8 cellular contexts compared by ENCODE assay signal in the genomic region with DNA sequence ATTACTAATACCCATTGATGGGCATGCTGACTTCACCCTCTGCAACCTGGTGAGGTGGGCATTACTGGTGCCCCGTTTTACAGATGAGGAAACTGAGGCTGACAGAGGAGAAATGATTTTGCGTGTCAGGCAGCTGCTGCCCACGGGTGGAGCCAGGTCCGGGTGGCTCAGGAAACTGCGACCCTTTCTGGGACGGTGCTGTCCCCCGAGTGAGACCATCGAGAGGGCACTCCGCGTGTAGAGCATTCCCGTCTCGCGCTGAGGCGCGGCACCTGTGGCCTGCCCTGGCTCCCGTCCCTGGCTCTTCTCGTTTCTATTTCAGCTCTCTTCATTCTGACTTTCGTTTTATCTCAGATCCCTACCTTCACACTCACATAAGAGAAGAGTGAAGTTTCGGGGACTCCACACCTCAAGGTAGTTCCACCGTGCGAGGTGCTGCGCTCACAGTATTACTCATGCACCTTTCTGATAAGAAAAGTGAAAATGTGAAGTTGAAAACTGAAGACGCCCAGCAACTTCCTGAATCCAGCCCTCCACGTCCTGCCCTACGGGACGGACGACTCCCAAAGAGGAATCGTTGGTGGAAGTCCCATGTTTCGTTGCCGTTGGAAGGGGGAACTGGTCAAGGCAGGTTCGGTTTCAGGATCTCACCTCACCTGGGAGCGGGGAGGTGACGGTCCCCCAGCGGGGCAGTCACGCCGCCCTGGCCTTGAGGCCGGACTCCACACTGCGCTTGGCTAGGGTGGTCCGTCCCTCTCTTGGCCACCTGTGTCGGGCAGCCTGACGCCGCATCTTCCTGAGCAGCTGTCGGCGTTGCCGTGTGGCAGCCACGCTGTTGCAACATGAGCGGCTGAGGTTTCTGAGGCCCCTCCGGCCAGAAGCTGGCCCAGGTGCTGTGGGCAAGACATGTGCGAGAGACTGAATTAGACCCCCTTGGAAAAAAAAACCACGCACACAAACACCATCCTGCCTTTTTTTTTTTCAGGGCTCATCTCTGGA. TPM values are rescaled to one million over a fixed set of nuclear protein-coding genes. Genes with fewer than 3 reads are reported as not detected.
DNase-seq lines count a peak whose midpoint lies in the region; ATAC-seq and FAIRE-seq lines count a peak whose summit lies in the region.

No MANE protein-coding gene starts in this region.

- peaks cover 56% of the 10 kb centered on the region for H3K4me1 Mint-ChIP-seq in activated T-helper 1 cell treated with anti-CD3 and anti-CD28 coated beads, Interleukin-12 subunit alpha, Interleukin-12 subunit beta, Interleukin-2, Interleukin-4 antibody, amounts not matched to agents 30 ng/mL and 10 ng/mL and 1 ng/mL, durations not matched to agents 14 hours and 24 hours and 36 hours (ENCODE audit: low read depth)

- DNase-seq in NCI-H748 (lab: John Stamatoyannopoulos, UW; ENCODE audit: unreplicated experiment) (peak; percentile 4), NCI-H748 treated with DMSO at 0.1 percent for 48 hours (lab: John Stamatoyannopoulos, UW) (no peak), D341Med (ENCODE audit: low spot score) (no peak), frontal cortex (ENCODE audit: low spot score in 2 of 2) (no peak), NCI-H1105 treated with DMSO at 0.1 percent for 48 hours (lab: John Stamatoyannopoulos, UW) (no peak)
- peak; percentile 20 for DNase-seq in activated T-helper 1 cell treated with anti-CD3 and anti-CD28 coated beads, Interleukin-12 subunit alpha, Interleukin-12 subunit beta, Interleukin-2, Interleukin-4 antibody, amounts not matched to agents 30 ng/mL and 10 ng/mL and 1 ng/mL, durations not matched to agents 14 hours and 24 hours and 36 hours (ENCODE audit: low spot score)
- DNase-seq in stimulated activated CD4-positive, alpha-beta T cell treated with anti-CD3 and anti-CD28 coated beads, Interleukin-4, amount 100 ng/mL, for 4 hours = peak; percentile 49 to 68

- ATAC-seq in HG03175 (IDR thresholded peaks at IDR 0.05; ENCODE audit: unreplicated experiment) = peak; percentile 81

- H3K9me3 Mint-ChIP-seq in activated T-helper 1 cell treated with anti-CD3 and anti-CD28 coated beads, Interleukin-12 subunit alpha, Interleukin-12 subunit beta, Interleukin-2, Interleukin-4 antibody, amounts not matched to agents 30 ng/mL and 10 ng/mL and 1 ng/mL, durations not matched to agents 14 hours and 24 hours and 36 hours = no peaks in the 10 kb centered on the region

- no peaks in the 10 kb centered on the region for H3K36me3 Mint-ChIP-seq in activated T-helper 1 cell treated with anti-CD3 and anti-CD28 coated beads, Interleukin-12 subunit alpha, Interleukin-12 subunit beta, Interleukin-2, Interleukin-4 antibody, amounts not matched to agents 30 ng/mL and 10 ng/mL and 1 ng/mL, durations not matched to agents 14 hours and 24 hours and 36 hours (ENCODE audit: low read depth)

- intact Hi-C loops in activated T-helper 1 cell treated with anti-CD3 and anti-CD28 coated beads, Interleukin-12 subunit alpha, Interleukin-12 subunit beta, Interleukin-2, Interleukin-4 antibody, amounts not matched to agents 30 ng/mL and 10 ng/mL and 1 ng/mL, durations not matched to agents 14 hours and 24 hours and 36 hours (cut with micrococcal nuclease) = loop anchor here (1.0 kb wide), 2 partner anchors 12 to 60 kb away; no protein-coding TSS in a partner anchor

- H3K27ac Mint-ChIP-seq in activated T-helper 1 cell treated with anti-CD3 and anti-CD28 coated beads, Interleukin-12 subunit alpha, Interleukin-12 subunit beta, Interleukin-2, Interleukin-4 antibody, amounts not matched to agents 30 ng/mL and 10 ng/mL and 1 ng/mL, durations not matched to agents 14 hours and 24 hours and 36 hours = peak overlapping the region; percentile 59

- peak overlapping the region; percentile 40 for H3K4me3 Mint-ChIP-seq in activated T-helper 1 cell treated with anti-CD3 and anti-CD28 coated beads, Interleukin-12 subunit alpha, Interleukin-12 subunit beta, Interleukin-2, Interleukin-4 antibody, amounts not matched to agents 30 ng/mL and 10 ng/mL and 1 ng/mL, durations not matched to agents 14 hours and 24 hours and 36 hours

- FAIRE-seq in frontal cortex (lab: Jason Lieb, UNC) = no peak

- peaks cover 12% of the 10 kb centered on the region for H3K27me3 Mint-ChIP-seq in activated T-helper 1 cell treated with anti-CD3 and anti-CD28 coated beads, Interleukin-12 subunit alpha, Interleukin-12 subunit beta, Interleukin-2, Interleukin-4 antibody, amounts not matched to agents 30 ng/mL and 10 ng/mL and 1 ng/mL, durations not matched to agents 14 hours and 24 hours and 36 hours (ENCODE audit: insufficient read depth)

RNA-seq across cellular contexts. Expression of gene IRF8, which starts 48.8 kb away (rescaled TPM):
- total RNA-seq in activated T-helper 1 cell treated with anti-CD3 and anti-CD28 coated beads, Interleukin-12 subunit alpha, Interleukin-12 subunit beta, Interleukin-2, Interleukin-4 antibody, amounts not matched to agents 30 ng/mL and 10 ng/mL and 1 ng/mL, durations not matched to agents 14 hours and 24 hours and 36 hours = 158 and 166 TPM in 2 replicates
- total RNA-seq in frontal cortex = 3.7 TPM

Comparison
In these comparisons a context has a peak if more than half of its experiments do, and no peak if none do; other contexts are left out.
1. DNase-seq: peak in NCI-H748 (single experiment), activated T-helper 1 cell treated with anti-CD3 and anti-CD28 coated beads, Interleukin-12 subunit alpha, Interleukin-12 subunit beta, Interleukin-2, Interleukin-4 antibody, amounts not matched to agents 30 ng/mL and 10 ng/mL and 1 ng/mL, durations not matched to agents 14 hours and 24 hours and 36 hours (single experiment) and stimulated activated CD4-positive, alpha-beta T cell treated with anti-CD3 and anti-CD28 coated beads, Interleukin-4, amount 100 ng/mL, for 4 hours (2 of 2); none in NCI-H748 treated with DMSO at 0.1 percent for 48 hours (single experiment), D341Med (single experiment), frontal cortex (0 of 2) and NCI-H1105 treated with DMSO at 0.1 percent for 48 hours (single experiment).
2. RNA of gene IRF8, which starts 48.8 kb away (total RNA-seq): 158 to 166 TPM in activated T-helper 1 cell treated with anti-CD3 and anti-CD28 coated beads, Interleukin-12 subunit alpha, Interleukin-12 subunit beta, Interleukin-2, Interleukin-4 antibody, amounts not matched to agents 30 ng/mL and 10 ng/mL and 1 ng/mL, durations not matched to agents 14 hours and 24 hours and 36 hours; 3.7 TPM in frontal cortex (single experiment); every median in the first group is over 10 times any median in the second.